ENCODE assay signal across 7 cellular contexts in genomic region chr11:121481484-121482230, GRCh38. TPM values are rescaled to one million over a fixed set of nuclear protein-coding genes. Genes with fewer than 3 reads are reported as not detected.
DNase-seq lines count a peak whose midpoint lies in the region; ATAC-seq and TF ChIP-seq lines count a peak whose summit lies in the region.
"Not testable (repeated sequence)": the region's sequence is repeated elsewhere in the genome, so short reads cannot be mapped to it uniquely, and the experiment has no call there.

No MANE protein-coding gene starts in this region.

- TF ChIP-seq POLR2A in GM18505 (IDR thresholded peaks at IDR 0.05; ENCODE audit: borderline replicate concordance, extremely low read depth, insufficient read depth, insufficient read length), result peak; percentile 61

- not testable (repeated sequence) for H3K9me3 Mint-ChIP-seq in activated naive CD4-positive, alpha-beta T cell treated with anti-CD3 and anti-CD28 coated beads, Interleukin-2, amount 50 U/mL, for 24 hours; naive B cell

- ATAC-seq in GM18505 (IDR thresholded peaks at IDR 0.05; ENCODE audit: unreplicated experiment) (peak; percentile 43), GM19467 (IDR thresholded peaks at IDR 0.05; ENCODE audit: unreplicated experiment) (peak; percentile 51), HG02938 (IDR thresholded peaks at IDR 0.05; ENCODE audit: unreplicated experiment) (peak; percentile 67), HG03571 (IDR thresholded peaks at IDR 0.05; ENCODE audit: unreplicated experiment) (peak; percentile 46), T-helper 17 cell (peak; percentile 87), naive B cell (ENCODE audit: low read depth in 2 of 2) (peak; percentile 25 to 38)

- DNase-seq in T-helper 17 cell (peak in 2 of 3 donors; percentile 21 to 39), naive B cell (peak; percentile 30)

- peaks cover 51% of the 10 kb centered on the region for H3K4me1 Mint-ChIP-seq in T-helper 17 cell
- H3K4me1 Mint-ChIP-seq in activated naive CD4-positive, alpha-beta T cell treated with anti-CD3 and anti-CD28 coated beads, Interleukin-2, amount 50 U/mL, for 24 hours, result peaks cover 80% of the 10 kb centered on the region
- peaks cover 53 to 80% (median 74%) of the 10 kb centered on the region in 3 donors for H3K4me1 Mint-ChIP-seq in naive B cell

- not testable (repeated sequence) for H3K9me3 ChIP-seq in T-helper 17 cell (ENCODE audit: control insufficient read depth, low read length, poor library complexity, severe bottlenecking)

- H3K27me3 Mint-ChIP-seq in T-helper 17 cell; activated naive CD4-positive, alpha-beta T cell treated with anti-CD3 and anti-CD28 coated beads, Interleukin-2, amount 50 U/mL, for 24 hours; naive B cell: not testable (repeated sequence)

- H3K4me3 Mint-ChIP-seq in T-helper 17 cell (peak overlapping the region; percentile 88), naive B cell (peak overlapping the region; percentile 25 to 88 (median 82))
- H3K4me3 Mint-ChIP-seq in activated naive CD4-positive, alpha-beta T cell treated with anti-CD3 and anti-CD28 coated beads, Interleukin-2, amount 50 U/mL, for 24 hours, result peak overlapping the region; percentile 78

- H3K36me3 Mint-ChIP-seq in T-helper 17 cell (ENCODE audit: low read depth) (peaks cover 16% of the 10 kb centered on the region), naive B cell (peaks cover 16 to 17% of the 10 kb centered on the region in 2 donors)
- peaks cover 16% of the 10 kb centered on the region for H3K36me3 Mint-ChIP-seq in activated naive CD4-positive, alpha-beta T cell treated with anti-CD3 and anti-CD28 coated beads, Interleukin-2, amount 50 U/mL, for 24 hours

- H3K27ac Mint-ChIP-seq in T-helper 17 cell, result peak overlapping the region; percentile 95
- H3K27ac Mint-ChIP-seq in activated naive CD4-positive, alpha-beta T cell treated with anti-CD3 and anti-CD28 coated beads, Interleukin-2, amount 50 U/mL, for 24 hours, result peak overlapping the region; percentile 97
- peak overlapping the region; percentile 91 to 99 (median 96) for H3K27ac Mint-ChIP-seq in naive B cell

RNA-seq across cellular contexts. Expression of gene SORL1, which starts 29.5 kb away (rescaled TPM):
- 100 to 1,000 TPM; 273 to 331 TPM for total RNA-seq in T-helper 17 cell
- polyA plus RNA-seq in naive B cell (ENCODE audit: low read depth in 6 of 6), result 100 to 1,000 TPM in 1 of 6 donors, 10 to 100 TPM in 5; 61.7 to 102 (median 83.8) TPM

Comparison
In these comparisons a context has a peak if more than half of its experiments do, and no peak if none do; other contexts are left out.
1. Peak in every context shown above with its lines: DNase-seq and ATAC-seq.
2. ATAC-seq: peak in every context shown above with its lines; median percentile 87 in T-helper 17 cell; 67 in HG02938; 51 in GM19467; 46 in HG03571; 43 in GM18505; 32 in naive B cell.